In the genomic region with DNA sequence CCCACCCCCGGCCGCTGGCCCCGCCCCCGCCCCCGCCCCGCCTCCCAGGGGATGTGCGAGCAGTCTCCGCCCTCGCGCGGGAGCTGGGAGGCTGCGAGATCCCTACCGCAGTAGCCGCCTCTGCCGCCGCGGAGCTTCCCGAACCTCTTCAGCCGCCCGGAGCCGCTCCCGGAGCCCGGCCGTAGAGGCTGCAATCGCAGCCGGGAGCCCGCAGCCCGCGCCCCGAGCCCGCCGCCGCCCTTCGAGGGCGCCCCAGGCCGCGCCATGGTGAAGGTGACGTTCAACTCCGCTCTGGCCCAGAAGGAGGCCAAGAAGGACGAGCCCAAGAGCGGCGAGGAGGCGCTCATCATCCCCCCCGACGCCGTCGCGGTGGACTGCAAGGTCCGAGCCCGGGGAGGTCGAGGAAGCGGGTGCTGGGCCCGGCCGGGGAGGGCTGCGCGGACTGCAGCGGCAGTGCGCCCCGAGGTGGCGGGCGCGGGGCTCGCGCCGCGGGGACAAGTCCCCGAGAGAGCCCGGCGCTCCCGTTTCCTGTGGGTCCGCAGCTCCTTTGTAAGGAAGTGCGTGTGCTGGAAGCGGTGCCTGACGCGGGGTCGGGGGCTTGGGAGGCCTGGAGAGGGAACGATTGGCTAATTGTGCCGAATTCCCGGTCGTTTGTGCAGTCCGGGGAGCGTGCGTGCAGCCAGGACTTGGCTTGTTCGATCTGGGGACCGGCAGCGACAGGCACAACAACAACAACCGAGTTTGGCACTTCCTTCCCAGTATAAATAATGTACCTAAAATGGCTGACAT, we compare ENCODE assay signal across 8 cellular contexts. TPM values are rescaled to one million over a fixed set of nuclear protein-coding genes. Genes with fewer than 3 reads are reported as not detected.
A peak's percentile ranks its signal among the peaks of the same experiment; 100 is the strongest.
DNase-seq lines count a peak whose midpoint lies in the region; ATAC-seq lines count a peak whose summit lies in the region.

A gene (plus strand): TSS at position 110 of the 789 bp plus-strand sequence. CDS start 155 bp downstream, at position 265.

- H3K27ac ChIP-seq in cingulate gyrus (ENCODE audit: low read depth, low read length) = peak within 1 kb of the TSS; percentile 97

- intact Hi-C loops in left colon (cut with DNase I, micrococcal nuclease) = no loop called here

- ATAC-seq in HG02870 (IDR thresholded peaks at IDR 0.05; ENCODE audit: unreplicated experiment) (peak; percentile 50), left colon (peak; percentile 89)

- DNase-seq in NCI-H2081 (lab: John Stamatoyannopoulos, UW) (peak; percentile 49 to 61), NCI-H2081 treated with DMSO at 0.1 percent for 48 hours (lab: John Stamatoyannopoulos, UW) (no peak), NCI-H2196 treated with DMSO at 0.1 percent for 48 hours (lab: John Stamatoyannopoulos, UW; ENCODE audit: unreplicated experiment) (peak; percentile 10), left colon (peak; percentile 79 to 87)
- peak; percentile 50 for DNase-seq in activated CD4-positive, alpha-beta T cell treated with anti-CD3 and anti-CD28 coated beads for 1 hour
- DNase-seq in stimulated activated CD4-positive, alpha-beta T cell treated with anti-CD3 and anti-CD28 coated beads, Interleukin-2, amount 100 ng/mL, for 24 hours = peak; percentile 65 to 71

RNA-seq across cellular contexts. Expression of the gene that starts here (rescaled TPM):
- 100 to 1,000 TPM; 393 to 473 TPM for total RNA-seq in left colon
